1 cellular context compared by ENCODE assay signal in the genomic region with DNA sequence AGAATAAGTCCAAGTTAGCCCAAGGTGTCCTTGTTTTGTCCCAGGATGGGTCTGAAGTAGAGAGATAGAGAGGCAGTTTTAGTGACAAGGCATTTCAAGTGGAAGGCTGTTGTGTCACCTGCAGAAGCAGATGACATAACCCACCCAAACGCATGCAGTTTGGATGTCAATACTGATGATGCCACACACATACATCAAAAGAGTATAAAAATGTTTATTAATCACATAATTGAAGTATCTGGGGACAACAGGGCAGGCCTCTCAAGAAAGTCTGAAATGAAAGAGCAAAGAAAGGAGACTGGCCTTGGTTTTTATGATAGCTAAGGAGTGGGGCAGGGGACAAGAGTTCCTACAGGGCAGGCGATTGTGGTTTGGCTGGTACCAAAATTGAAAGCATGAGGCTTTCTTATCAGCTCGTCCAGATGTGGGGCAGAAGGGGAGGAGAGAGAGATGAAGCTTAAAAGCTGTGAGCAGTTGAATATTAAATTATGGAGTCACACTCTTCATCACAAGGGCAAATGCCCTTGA.
TF ChIP-seq lines count a peak whose summit lies in the region.

No MANE protein-coding gene starts in this region.

TF ChIP-seq in K562, 482 proteins besides CTCF, POLR2A, EP300 and RAD21 (continued from another document and continues in another):
- TF ChIP-seq FOXA3 (CRISPR knock-in tag; conservative IDR thresholded peaks at IDR 0.05 in 1 of 2, IDR thresholded peaks at IDR 0.05 in 1 of 2): no peak
- no peak for TF ChIP-seq SRSF3 (IDR thresholded peaks at IDR 0.05; ENCODE audit: insufficient read depth, low read length)
- TF ChIP-seq TEAD2 (tag; IDR thresholded peaks at IDR 0.05): no peak
- TF ChIP-seq ZNF444 (CRISPR knock-in tag; IDR thresholded peaks at IDR 0.05): no peak
- TF ChIP-seq, protein P1, sequence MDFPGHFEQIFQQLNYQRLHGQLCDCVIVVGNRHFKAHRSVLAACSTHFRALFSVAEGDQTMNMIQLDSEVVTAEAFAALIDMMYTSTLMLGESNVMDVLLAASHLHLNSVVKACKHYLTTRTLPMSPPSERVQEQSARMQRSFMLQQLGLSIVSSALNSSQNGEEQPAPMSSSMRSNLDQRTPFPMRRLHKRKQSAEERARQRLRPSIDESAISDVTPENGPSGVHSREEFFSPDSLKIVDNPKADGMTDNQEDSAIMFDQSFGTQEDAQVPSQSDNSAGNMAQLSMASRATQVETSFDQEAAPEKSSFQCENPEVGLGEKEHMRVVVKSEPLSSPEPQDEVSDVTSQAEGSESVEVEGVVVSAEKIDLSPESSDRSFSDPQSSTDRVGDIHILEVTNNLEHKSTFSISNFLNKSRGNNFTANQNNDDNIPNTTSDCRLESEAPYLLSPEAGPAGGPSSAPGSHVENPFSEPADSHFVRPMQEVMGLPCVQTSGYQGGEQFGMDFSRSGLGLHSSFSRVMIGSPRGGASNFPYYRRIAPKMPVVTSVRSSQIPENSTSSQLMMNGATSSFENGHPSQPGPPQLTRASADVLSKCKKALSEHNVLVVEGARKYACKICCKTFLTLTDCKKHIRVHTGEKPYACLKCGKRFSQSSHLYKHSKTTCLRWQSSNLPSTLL (IDR thresholded peaks at IDR 0.05): no peak
- no peak for TF ChIP-seq KLF1 (tag; IDR thresholded peaks at IDR 0.05)
- peak; percentile 41; the same call in 1 of the 2 replicates for TF ChIP-seq MAFK (IDR thresholded peaks at IDR 0.05; ENCODE audit: low read length)
- TF ChIP-seq ATF7 (IDR thresholded peaks at IDR 0.05): peak; percentile 76
- peak; percentile 85 for TF ChIP-seq MTA2 (IDR thresholded peaks at IDR 0.05; ENCODE audit: low read depth)
- TF ChIP-seq KAT2B (IDR thresholded peaks at IDR 0.05; ENCODE audit: low read depth, low read length): no peak
- no peak for TF ChIP-seq HDAC6 (IDR thresholded peaks at IDR 0.05; ENCODE audit: low read depth, low read length)
- TF ChIP-seq ZNF77 (CRISPR knock-in tag; IDR thresholded peaks at IDR 0.05): no peak
- TF ChIP-seq, protein P2, sequence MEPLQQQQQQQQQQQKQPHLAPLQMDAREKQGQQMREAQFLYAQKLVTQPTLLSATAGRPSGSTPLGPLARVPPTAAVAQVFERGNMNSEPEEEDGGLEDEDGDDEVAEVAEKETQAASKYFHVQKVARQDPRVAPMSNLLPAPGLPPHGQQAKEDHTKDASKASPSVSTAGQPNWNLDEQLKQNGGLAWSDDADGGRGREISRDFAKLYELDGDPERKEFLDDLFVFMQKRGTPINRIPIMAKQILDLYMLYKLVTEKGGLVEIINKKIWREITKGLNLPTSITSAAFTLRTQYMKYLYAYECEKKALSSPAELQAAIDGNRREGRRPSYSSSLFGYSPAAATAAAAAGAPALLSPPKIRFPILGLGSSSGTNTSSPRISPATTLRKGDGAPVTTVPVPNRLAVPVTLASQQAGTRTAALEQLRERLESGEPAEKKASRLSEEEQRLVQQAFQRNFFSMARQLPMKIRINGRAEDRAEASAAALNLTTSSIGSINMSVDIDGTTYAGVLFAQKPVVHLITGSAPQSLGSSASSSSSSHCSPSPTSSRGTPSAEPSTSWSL (CRISPR knock-in tag; IDR thresholded peaks at IDR 0.05; ENCODE audit: borderline replicate concordance): no peak
- TF ChIP-seq SP2 (IDR thresholded peaks at IDR 0.05; ENCODE audit: extremely low read depth, low read depth, low read length, poor library complexity, severe bottlenecking): no peak
- TF ChIP-seq, protein P3, sequence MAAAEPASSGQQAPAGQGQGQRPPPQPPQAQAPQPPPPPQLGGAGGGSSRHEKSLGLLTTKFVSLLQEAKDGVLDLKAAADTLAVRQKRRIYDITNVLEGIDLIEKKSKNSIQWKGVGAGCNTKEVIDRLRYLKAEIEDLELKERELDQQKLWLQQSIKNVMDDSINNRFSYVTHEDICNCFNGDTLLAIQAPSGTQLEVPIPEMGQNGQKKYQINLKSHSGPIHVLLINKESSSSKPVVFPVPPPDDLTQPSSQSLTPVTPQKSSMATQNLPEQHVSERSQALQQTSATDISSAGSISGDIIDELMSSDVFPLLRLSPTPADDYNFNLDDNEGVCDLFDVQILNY (CRISPR knock-in tag; IDR thresholded peaks at IDR 0.05): no peak
- TF ChIP-seq SAFB (IDR thresholded peaks at IDR 0.05; ENCODE audit: borderline replicate concordance, low read depth, low read length): no peak
- TF ChIP-seq, protein P4, sequence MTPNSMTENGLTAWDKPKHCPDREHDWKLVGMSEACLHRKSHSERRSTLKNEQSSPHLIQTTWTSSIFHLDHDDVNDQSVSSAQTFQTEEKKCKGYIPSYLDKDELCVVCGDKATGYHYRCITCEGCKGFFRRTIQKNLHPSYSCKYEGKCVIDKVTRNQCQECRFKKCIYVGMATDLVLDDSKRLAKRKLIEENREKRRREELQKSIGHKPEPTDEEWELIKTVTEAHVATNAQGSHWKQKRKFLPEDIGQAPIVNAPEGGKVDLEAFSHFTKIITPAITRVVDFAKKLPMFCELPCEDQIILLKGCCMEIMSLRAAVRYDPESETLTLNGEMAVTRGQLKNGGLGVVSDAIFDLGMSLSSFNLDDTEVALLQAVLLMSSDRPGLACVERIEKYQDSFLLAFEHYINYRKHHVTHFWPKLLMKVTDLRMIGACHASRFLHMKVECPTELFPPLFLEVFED (CRISPR knock-in tag; conservative IDR thresholded peaks at IDR 0.05): no peak
- TF ChIP-seq, protein P5, sequence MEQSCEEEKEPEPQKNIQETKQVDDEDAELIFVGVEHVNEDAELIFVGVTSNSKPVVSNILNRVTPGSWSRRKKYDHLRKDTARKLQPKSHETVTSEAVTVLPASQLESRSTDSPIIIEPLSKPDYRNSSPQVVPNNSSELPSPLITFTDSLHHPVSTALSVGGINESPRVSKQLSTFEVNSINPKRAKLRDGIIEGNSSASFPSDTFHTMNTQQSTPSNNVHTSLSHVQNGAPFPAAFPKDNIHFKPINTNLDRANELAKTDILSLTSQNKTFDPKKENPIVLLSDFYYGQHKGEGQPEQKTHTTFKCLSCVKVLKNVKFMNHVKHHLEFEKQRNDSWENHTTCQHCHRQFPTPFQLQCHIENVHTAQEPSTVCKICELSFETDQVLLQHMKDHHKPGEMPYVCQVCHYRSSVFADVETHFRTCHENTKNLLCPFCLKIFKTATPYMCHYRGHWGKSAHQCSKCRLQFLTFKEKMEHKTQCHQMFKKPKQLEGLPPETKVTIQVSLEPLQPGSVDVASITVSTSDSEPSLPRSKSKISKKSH (CRISPR knock-in tag; IDR thresholded peaks at IDR 0.05): no peak
- TF ChIP-seq, protein P6, sequence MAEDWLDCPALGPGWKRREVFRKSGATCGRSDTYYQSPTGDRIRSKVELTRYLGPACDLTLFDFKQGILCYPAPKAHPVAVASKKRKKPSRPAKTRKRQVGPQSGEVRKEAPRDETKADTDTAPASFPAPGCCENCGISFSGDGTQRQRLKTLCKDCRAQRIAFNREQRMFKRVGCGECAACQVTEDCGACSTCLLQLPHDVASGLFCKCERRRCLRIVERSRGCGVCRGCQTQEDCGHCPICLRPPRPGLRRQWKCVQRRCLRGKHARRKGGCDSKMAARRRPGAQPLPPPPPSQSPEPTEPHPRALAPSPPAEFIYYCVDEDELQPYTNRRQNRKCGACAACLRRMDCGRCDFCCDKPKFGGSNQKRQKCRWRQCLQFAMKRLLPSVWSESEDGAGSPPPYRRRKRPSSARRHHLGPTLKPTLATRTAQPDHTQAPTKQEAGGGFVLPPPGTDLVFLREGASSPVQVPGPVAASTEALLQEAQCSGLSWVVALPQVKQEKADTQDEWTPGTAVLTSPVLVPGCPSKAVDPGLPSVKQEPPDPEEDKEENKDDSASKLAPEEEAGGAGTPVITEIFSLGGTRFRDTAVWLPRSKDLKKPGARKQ (CRISPR knock-in tag; IDR thresholded peaks at IDR 0.05): no peak
- no peak for TF ChIP-seq HDAC8 (tag; IDR thresholded peaks at IDR 0.05)
- TF ChIP-seq GABPA (tag; conservative IDR thresholded peaks at IDR 0.05; ENCODE audit: low read depth): 0 out of 2 replicates have a peak, but pooled peaks have one; percentile 9
- no peak for TF ChIP-seq TFAM (CRISPR knock-in tag; conservative IDR thresholded peaks at IDR 0.05)
- TF ChIP-seq, protein P7, sequence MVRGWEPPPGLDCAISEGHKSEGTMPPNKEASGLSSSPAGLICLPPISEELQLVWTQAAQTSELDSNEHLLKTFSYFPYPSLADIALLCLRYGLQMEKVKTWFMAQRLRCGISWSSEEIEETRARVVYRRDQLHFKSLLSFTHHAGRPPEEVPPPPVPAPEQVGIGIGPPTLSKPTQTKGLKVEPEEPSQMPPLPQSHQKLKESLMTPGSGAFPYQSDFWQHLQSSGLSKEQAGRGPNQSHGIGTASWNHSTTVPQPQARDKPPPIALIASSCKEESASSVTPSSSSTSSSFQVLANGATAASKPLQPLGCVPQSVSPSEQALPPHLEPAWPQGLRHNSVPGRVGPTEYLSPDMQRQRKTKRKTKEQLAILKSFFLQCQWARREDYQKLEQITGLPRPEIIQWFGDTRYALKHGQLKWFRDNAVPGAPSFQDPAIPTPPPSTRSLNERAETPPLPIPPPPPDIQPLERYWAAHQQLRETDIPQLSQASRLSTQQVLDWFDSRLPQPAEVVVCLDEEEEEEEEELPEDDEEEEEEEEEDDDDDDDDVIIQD (CRISPR knock-in tag; IDR thresholded peaks at IDR 0.05): no peak
- TF ChIP-seq ZNF830 (CRISPR knock-in tag; IDR thresholded peaks at IDR 0.05): no peak
- TF ChIP-seq OTX1 (CRISPR knock-in tag; IDR thresholded peaks at IDR 0.05): no peak
- no peak for TF ChIP-seq ELF1 (tag; IDR thresholded peaks at IDR 0.05)
- TF ChIP-seq TBL1XR1 (IDR thresholded peaks at IDR 0.05; ENCODE audit: low read length in 2 of 2): peak in 1 of 2 experiments; percentile 67; a peak in 1 of 4 replicates
- TF ChIP-seq CHD2 (IDR thresholded peaks at IDR 0.05; ENCODE audit: low read depth, low read length): no peak
- no peak for TF ChIP-seq MXI1 (IDR thresholded peaks at IDR 0.05; ENCODE audit: low read depth, low read length)
- peak; percentile 6; the same call in 1 of the 2 replicates for TF ChIP-seq CREM (IDR thresholded peaks at IDR 0.05; ENCODE audit: low read depth)
- TF ChIP-seq CCAR2 (IDR thresholded peaks at IDR 0.05; ENCODE audit: low read depth, low read length): no peak
- TF ChIP-seq NR2C1 (IDR thresholded peaks at IDR 0.05): no peak
- TF ChIP-seq NR2C1 (tag; IDR thresholded peaks at IDR 0.05): no peak
- TF ChIP-seq, protein P8, sequence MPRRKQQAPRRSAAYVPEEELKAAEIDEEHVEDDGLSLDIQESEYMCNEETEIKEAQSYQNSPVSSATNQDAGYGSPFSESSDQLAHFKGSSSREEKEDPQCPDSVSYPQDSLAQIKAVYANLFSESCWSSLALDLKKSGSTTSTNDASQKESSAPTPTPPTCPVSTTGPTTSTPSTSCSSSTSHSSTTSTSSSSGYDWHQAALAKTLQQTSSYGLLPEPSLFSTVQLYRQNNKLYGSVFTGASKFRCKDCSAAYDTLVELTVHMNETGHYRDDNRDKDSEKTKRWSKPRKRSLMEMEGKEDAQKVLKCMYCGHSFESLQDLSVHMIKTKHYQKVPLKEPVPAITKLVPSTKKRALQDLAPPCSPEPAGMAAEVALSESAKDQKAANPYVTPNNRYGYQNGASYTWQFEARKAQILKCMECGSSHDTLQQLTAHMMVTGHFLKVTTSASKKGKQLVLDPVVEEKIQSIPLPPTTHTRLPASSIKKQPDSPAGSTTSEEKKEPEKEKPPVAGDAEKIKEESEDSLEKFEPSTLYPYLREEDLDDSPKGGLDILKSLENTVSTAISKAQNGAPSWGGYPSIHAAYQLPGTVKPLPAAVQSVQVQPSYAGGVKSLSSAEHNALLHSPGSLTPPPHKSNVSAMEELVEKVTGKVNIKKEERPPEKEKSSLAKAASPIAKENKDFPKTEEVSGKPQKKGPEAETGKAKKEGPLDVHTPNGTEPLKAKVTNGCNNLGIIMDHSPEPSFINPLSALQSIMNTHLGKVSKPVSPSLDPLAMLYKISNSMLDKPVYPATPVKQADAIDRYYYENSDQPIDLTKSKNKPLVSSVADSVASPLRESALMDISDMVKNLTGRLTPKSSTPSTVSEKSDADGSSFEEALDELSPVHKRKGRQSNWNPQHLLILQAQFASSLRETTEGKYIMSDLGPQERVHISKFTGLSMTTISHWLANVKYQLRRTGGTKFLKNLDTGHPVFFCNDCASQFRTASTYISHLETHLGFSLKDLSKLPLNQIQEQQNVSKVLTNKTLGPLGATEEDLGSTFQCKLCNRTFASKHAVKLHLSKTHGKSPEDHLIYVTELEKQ (CRISPR knock-in tag; IDR thresholded peaks at IDR 0.05): no peak
- TF ChIP-seq, protein P9, sequence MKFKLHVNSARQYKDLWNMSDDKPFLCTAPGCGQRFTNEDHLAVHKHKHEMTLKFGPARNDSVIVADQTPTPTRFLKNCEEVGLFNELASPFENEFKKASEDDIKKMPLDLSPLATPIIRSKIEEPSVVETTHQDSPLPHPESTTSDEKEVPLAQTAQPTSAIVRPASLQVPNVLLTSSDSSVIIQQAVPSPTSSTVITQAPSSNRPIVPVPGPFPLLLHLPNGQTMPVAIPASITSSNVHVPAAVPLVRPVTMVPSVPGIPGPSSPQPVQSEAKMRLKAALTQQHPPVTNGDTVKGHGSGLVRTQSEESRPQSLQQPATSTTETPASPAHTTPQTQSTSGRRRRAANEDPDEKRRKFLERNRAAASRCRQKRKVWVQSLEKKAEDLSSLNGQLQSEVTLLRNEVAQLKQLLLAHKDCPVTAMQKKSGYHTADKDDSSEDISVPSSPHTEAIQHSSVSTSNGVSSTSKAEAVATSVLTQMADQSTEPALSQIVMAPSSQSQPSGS (CRISPR knock-in tag; IDR thresholded peaks at IDR 0.05): no peak
- TF ChIP-seq SETDB1 (IDR thresholded peaks at IDR 0.05; ENCODE audit: low read length): no peak
- TF ChIP-seq ZKSCAN1 (IDR thresholded peaks at IDR 0.05; ENCODE audit: low read depth, low read length): no peak
- TF ChIP-seq, protein P10, sequence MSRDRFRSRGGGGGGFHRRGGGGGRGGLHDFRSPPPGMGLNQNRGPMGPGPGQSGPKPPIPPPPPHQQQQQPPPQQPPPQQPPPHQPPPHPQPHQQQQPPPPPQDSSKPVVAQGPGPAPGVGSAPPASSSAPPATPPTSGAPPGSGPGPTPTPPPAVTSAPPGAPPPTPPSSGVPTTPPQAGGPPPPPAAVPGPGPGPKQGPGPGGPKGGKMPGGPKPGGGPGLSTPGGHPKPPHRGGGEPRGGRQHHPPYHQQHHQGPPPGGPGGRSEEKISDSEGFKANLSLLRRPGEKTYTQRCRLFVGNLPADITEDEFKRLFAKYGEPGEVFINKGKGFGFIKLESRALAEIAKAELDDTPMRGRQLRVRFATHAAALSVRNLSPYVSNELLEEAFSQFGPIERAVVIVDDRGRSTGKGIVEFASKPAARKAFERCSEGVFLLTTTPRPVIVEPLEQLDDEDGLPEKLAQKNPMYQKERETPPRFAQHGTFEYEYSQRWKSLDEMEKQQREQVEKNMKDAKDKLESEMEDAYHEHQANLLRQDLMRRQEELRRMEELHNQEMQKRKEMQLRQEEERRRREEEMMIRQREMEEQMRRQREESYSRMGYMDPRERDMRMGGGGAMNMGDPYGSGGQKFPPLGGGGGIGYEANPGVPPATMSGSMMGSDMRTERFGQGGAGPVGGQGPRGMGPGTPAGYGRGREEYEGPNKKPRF (IDR thresholded peaks at IDR 0.05; ENCODE audit: low read depth, low read length): no peak
- peak; percentile 48; the same call in 1 of the 2 replicates for TF ChIP-seq ZNF316 (IDR thresholded peaks at IDR 0.05)
- TF ChIP-seq GABPB1 (CRISPR knock-in tag; IDR thresholded peaks at IDR 0.05): no peak
- TF ChIP-seq WHSC1 (IDR thresholded peaks at IDR 0.05; ENCODE audit: low read length): no peak
